ENCODE assay signal across 8 cellular contexts in the genomic region with DNA sequence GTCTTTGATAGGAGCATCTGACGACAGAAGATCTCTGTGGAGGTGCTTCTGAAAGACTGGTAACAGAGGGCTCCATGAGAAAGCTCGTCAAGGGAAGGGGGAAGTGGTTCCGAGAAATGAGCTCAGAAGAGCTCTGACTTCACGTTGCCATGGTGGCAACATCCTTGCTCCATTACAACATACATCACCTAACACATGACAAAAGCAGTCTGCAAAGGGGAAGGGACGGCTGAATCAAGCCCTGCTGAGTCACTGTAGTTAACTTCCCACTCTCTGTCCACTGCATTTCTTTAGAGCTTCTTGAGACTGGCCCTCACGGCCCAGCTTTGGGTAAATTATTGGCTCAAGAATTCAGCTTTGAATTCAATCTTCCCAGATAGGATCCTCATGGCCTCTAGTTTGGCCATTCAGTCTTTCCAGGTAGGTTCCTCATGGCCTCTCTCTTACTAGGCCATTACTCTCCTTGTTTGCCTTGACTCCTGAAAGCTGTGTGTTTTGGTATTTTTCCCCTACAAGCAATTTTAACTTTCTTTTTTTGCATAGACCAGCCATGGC.
DNase-seq lines count a peak whose midpoint lies in the region; ATAC-seq and TF ChIP-seq lines count a peak whose summit lies in the region.

No MANE protein-coding gene starts in this region.

- H3K79me2 ChIP-seq in OCI-LY3 (ENCODE audit: low read length) = no peaks in the 10 kb centered on the region

- H3K27ac ChIP-seq in OCI-LY3 (ENCODE audit: low read length) = no peak overlapping the region

- no peak overlapping the region for H3K9ac ChIP-seq in OCI-LY3 (ENCODE audit: low read length)

- peak; percentile 63 for ATAC-seq in esophagus mucosa
- ATAC-seq in GM19324 (IDR thresholded peaks at IDR 0.05; ENCODE audit: low FRiP score, unreplicated experiment) = no peak
- no peak for ATAC-seq in GM19455 (IDR thresholded peaks at IDR 0.05; ENCODE audit: unreplicated experiment)

- no peaks in the 10 kb centered on the region for H3K9me3 ChIP-seq in OCI-LY3 (ENCODE audit: insufficient read depth, low read length)

- H3K27me3 ChIP-seq in OCI-LY3 (ENCODE audit: low read depth, low read length) = no peaks in the 10 kb centered on the region

- H4K20me1 ChIP-seq in OCI-LY3 (ENCODE audit: insufficient read depth, low read length) = no peaks in the 10 kb centered on the region

- no peak overlapping the region for H3K4me3 ChIP-seq in OCI-LY3 (ENCODE audit: low read length)

- peak; percentile 94 for DNase-seq in GF-D8 (lab: John Stamatoyannopoulos, UW)
- DNase-seq in posterior vena cava (ENCODE audit: low spot score) = peak; percentile 79
- DNase-seq in RPMI8226 = no peak
- DNase-seq in NCI-H2196 (lab: John Stamatoyannopoulos, UW; ENCODE audit: unreplicated experiment) = no peak

- no peaks in the 10 kb centered on the region for H3K36me3 ChIP-seq in OCI-LY3 (replicated peaks; ENCODE audit: low read depth, low read length)

- TF ChIP-seq CTCF in OCI-LY3 (IDR thresholded peaks at IDR 0.05; ENCODE audit: low read depth, low read length) = no peak

- intact Hi-C loops in posterior vena cava (cut with DNase I) = loop anchor here (10.0 kb wide), 2 partner anchors 135 to 155 kb away; no protein-coding TSS in a partner anchor

- peaks cover 4% of the 10 kb centered on the region; the same call in 1 of the 2 replicates for H3K4me1 ChIP-seq in OCI-LY3 (ENCODE audit: low read length)

- no peak overlapping the region for H3K4me2 ChIP-seq in OCI-LY3 (ENCODE audit: low read length)

- 0 out of 2 replicates have a peak overlapping the region, but pooled peaks have one; percentile 27 for H2AFZ ChIP-seq in OCI-LY3 (ENCODE audit: low read depth, low read length)

Comparison
In these comparisons a context has a peak if more than half of its experiments do, and no peak if none do; other contexts are left out.
1. DNase-seq: peak in GF-D8 (single experiment) and posterior vena cava (single experiment); none in RPMI8226 (single experiment) and NCI-H2196 (single experiment).